Comparison of ENCODE assay signal across 1 cellular context in the genomic region with DNA sequence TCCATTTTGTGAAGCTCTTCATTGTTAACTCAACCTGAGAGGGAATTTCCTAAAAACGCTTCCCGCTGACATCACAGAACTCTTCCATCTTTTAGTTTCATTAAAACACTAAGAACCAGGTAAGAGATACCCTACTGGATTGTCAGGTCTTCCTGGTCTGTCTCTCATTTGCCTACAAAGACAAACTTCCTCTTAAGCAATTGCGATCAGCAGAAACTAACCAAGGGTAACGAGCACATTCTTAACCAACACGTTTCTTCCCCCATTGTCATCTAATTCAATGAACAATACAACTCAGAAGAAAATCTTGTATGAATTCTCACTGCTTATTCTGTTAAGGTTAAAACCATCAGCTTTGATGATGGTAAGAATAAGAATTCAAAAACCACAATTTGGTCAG.
TF ChIP-seq lines count a peak whose summit lies in the region.

No MANE protein-coding gene starts in this region.

TF ChIP-seq in SK-N-SH, 30 proteins besides CTCF, POLR2A, EP300 and RAD21 (continued from another document):
- TF ChIP-seq NFIC (IDR thresholded peaks at IDR 0.05; ENCODE audit: borderline replicate concordance) (no peak), JUND (IDR thresholded peaks at IDR 0.05) (no peak), RCOR1 (IDR thresholded peaks at IDR 0.05; ENCODE audit: low read length) (no peak), ELF1 (IDR thresholded peaks at IDR 0.05) (no peak), EZH2phosphoT487 (IDR thresholded peaks at IDR 0.05; ENCODE audit: borderline replicate concordance, low read depth) (no peak), SMC3 (IDR thresholded peaks at IDR 0.05; ENCODE audit: low read depth, low read length) (no peak), RFX5 (IDR thresholded peaks at IDR 0.05; ENCODE audit: low read length) (no peak), GATA2 (CRISPR knock-in tag; IDR thresholded peaks at IDR 0.05) (no peak), MXI1 (IDR thresholded peaks at IDR 0.05; ENCODE audit: low read depth, low read length) (no peak), MEF2A (IDR thresholded peaks at IDR 0.05; ENCODE audit: borderline replicate concordance, low read depth) (no peak)
- TF ChIP-seq, protein P1, sequence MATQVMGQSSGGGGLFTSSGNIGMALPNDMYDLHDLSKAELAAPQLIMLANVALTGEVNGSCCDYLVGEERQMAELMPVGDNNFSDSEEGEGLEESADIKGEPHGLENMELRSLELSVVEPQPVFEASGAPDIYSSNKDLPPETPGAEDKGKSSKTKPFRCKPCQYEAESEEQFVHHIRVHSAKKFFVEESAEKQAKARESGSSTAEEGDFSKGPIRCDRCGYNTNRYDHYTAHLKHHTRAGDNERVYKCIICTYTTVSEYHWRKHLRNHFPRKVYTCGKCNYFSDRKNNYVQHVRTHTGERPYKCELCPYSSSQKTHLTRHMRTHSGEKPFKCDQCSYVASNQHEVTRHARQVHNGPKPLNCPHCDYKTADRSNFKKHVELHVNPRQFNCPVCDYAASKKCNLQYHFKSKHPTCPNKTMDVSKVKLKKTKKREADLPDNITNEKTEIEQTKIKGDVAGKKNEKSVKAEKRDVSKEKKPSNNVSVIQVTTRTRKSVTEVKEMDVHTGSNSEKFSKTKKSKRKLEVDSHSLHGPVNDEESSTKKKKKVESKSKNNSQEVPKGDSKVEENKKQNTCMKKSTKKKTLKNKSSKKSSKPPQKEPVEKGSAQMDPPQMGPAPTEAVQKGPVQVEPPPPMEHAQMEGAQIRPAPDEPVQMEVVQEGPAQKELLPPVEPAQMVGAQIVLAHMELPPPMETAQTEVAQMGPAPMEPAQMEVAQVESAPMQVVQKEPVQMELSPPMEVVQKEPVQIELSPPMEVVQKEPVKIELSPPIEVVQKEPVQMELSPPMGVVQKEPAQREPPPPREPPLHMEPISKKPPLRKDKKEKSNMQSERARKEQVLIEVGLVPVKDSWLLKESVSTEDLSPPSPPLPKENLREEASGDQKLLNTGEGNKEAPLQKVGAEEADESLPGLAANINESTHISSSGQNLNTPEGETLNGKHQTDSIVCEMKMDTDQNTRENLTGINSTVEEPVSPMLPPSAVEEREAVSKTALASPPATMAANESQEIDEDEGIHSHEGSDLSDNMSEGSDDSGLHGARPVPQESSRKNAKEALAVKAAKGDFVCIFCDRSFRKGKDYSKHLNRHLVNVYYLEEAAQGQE (IDR thresholded peaks at IDR 0.05; ENCODE audit: low read depth, low read length) = no peak
